ENCODE assay signal across 22 cellular contexts in the genomic region with DNA sequence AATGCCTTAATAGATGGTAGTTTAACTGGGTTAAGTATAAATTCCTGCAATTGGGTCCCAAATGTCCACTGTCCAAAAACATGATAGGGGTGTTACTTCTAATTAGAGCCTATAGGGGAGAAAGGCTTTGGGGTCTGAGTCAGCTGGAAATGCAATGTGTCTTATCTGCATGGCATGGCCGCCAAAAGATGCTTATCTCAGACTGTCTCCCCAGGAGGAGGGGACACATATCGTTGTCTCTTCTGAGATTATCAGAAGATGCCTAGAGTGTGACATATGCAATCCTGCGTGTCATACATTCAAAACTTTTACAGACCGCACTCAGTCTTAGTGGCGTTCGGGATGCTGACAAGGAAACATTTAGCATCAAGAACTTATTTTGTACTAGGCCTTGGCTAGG.
"Had no signal": no experiment of that assay in that cellular context is flagged by ENCODE, and none has a peak within 500 bp of the region (broad histone marks: within the 10 kb centered on the region; RNA-seq: fewer than 3 reads in every experiment).

No MANE protein-coding gene starts in this region.

- H3K27me3 ChIP-seq: colonic mucosa, dorsolateral prefrontal cortex, esophagus muscularis mucosa, esophagus squamous epithelium, foreskin keratinocyte, gastrocnemius medialis, gastroesophageal sphincter, heart left ventricle had no signal

- H3K36me3 ChIP-seq: colonic mucosa, esophagus muscularis mucosa, esophagus squamous epithelium, gastrocnemius medialis, gastroesophageal sphincter, heart left ventricle, heart right ventricle had no signal

- H3K27me3 Mint-ChIP-seq: dendritic cell treated with granulocyte-macrophage colony-stimulating factor and Interleukin-4, amounts not matched to agents 40 ng/mL and 50 ng/mL, for 4 days; effector memory CD8-positive, alpha-beta T cell had no signal

- H3K4me3 Mint-ChIP-seq: dendritic cell treated with granulocyte-macrophage colony-stimulating factor and Interleukin-4, amounts not matched to agents 40 ng/mL and 50 ng/mL, for 4 days; effector memory CD8-positive, alpha-beta T cell; endodermal cell had no signal

- H3K4me3 ChIP-seq: colonic mucosa, dorsolateral prefrontal cortex, esophagus muscularis mucosa, esophagus squamous epithelium, gastrocnemius medialis, gastroesophageal sphincter, heart left ventricle, heart right ventricle had no signal

- H3K4me1 ChIP-seq: colonic mucosa, esophagus squamous epithelium, foreskin keratinocyte, gastrocnemius medialis, heart left ventricle, heart right ventricle had no signal

- DNase-seq: colonic mucosa; cortex of kidney; dermis blood vessel endothelial cell; dorsolateral prefrontal cortex; effector CD4-positive, alpha-beta T cell; effector memory CD4-positive, alpha-beta T cell; effector memory CD8-positive, alpha-beta T cell; endodermal cell; erythroblast; esophagus squamous epithelium; foreskin fibroblast; foreskin keratinocyte; foreskin melanocyte; gastrocnemius medialis; glutamatergic neuron; head of caudate nucleus; heart left ventricle; heart right ventricle had no signal

- H3K27ac Mint-ChIP-seq: dendritic cell treated with granulocyte-macrophage colony-stimulating factor and Interleukin-4, amounts not matched to agents 40 ng/mL and 50 ng/mL, for 4 days; effector memory CD8-positive, alpha-beta T cell; endodermal cell had no signal

- H3K9me3 Mint-ChIP-seq: dendritic cell treated with granulocyte-macrophage colony-stimulating factor and Interleukin-4, amounts not matched to agents 40 ng/mL and 50 ng/mL, for 4 days; endodermal cell had no signal

- H3K9me3 ChIP-seq: colonic mucosa, esophagus muscularis mucosa, esophagus squamous epithelium, gastrocnemius medialis, gastroesophageal sphincter, heart left ventricle, heart right ventricle had no signal

- H3K27ac ChIP-seq: colonic mucosa, dorsolateral prefrontal cortex, epithelial cell of prostate, esophagus muscularis mucosa, esophagus squamous epithelium, foreskin keratinocyte, gastrocnemius medialis, gastroesophageal sphincter, heart left ventricle, heart right ventricle had no signal
